Comparison of ENCODE assay signal across 2 cellular contexts in the genomic region with DNA sequence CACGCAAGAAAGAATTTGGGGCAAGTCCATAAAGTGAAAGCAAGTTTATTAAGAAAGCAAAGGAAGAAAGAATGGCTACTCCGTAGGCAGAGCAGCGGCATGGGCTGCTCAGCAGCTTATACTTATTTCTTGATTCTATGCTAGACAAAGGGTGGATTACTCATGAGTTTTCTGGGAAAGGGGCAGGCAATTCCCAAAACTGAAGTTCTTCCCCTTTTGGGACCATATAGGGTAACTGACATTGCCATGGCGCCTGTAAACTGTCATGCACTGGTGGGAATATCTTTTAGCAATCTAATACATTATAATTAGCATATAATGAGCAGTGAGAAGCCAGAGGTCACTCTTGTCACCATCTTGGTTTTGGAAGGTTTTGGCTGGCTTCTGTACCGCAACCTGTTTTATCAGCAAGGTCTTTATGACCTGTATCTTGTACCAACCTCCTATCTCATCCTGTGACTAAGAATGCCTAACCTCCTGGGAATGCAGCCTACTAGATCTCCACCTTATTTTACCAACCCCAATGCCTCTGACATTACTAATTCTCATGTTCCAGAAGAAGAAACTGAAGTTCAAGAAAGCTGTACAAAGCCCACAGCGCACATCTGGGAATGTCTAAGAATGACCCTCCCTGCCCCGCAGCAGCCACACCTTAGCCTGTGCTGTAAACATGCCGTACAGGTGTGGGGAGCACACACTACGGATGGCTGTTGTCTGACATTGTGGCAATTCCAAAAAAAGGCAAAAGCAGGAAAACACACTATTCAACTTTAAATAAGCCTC.
TF ChIP-seq lines count a peak whose summit lies in the region.

No MANE protein-coding gene starts in this region.

TF ChIP-seq in GM23338, 12 proteins besides CTCF, POLR2A, EP300 and RAD21 (continued from another document):
- TF ChIP-seq, protein P1, sequence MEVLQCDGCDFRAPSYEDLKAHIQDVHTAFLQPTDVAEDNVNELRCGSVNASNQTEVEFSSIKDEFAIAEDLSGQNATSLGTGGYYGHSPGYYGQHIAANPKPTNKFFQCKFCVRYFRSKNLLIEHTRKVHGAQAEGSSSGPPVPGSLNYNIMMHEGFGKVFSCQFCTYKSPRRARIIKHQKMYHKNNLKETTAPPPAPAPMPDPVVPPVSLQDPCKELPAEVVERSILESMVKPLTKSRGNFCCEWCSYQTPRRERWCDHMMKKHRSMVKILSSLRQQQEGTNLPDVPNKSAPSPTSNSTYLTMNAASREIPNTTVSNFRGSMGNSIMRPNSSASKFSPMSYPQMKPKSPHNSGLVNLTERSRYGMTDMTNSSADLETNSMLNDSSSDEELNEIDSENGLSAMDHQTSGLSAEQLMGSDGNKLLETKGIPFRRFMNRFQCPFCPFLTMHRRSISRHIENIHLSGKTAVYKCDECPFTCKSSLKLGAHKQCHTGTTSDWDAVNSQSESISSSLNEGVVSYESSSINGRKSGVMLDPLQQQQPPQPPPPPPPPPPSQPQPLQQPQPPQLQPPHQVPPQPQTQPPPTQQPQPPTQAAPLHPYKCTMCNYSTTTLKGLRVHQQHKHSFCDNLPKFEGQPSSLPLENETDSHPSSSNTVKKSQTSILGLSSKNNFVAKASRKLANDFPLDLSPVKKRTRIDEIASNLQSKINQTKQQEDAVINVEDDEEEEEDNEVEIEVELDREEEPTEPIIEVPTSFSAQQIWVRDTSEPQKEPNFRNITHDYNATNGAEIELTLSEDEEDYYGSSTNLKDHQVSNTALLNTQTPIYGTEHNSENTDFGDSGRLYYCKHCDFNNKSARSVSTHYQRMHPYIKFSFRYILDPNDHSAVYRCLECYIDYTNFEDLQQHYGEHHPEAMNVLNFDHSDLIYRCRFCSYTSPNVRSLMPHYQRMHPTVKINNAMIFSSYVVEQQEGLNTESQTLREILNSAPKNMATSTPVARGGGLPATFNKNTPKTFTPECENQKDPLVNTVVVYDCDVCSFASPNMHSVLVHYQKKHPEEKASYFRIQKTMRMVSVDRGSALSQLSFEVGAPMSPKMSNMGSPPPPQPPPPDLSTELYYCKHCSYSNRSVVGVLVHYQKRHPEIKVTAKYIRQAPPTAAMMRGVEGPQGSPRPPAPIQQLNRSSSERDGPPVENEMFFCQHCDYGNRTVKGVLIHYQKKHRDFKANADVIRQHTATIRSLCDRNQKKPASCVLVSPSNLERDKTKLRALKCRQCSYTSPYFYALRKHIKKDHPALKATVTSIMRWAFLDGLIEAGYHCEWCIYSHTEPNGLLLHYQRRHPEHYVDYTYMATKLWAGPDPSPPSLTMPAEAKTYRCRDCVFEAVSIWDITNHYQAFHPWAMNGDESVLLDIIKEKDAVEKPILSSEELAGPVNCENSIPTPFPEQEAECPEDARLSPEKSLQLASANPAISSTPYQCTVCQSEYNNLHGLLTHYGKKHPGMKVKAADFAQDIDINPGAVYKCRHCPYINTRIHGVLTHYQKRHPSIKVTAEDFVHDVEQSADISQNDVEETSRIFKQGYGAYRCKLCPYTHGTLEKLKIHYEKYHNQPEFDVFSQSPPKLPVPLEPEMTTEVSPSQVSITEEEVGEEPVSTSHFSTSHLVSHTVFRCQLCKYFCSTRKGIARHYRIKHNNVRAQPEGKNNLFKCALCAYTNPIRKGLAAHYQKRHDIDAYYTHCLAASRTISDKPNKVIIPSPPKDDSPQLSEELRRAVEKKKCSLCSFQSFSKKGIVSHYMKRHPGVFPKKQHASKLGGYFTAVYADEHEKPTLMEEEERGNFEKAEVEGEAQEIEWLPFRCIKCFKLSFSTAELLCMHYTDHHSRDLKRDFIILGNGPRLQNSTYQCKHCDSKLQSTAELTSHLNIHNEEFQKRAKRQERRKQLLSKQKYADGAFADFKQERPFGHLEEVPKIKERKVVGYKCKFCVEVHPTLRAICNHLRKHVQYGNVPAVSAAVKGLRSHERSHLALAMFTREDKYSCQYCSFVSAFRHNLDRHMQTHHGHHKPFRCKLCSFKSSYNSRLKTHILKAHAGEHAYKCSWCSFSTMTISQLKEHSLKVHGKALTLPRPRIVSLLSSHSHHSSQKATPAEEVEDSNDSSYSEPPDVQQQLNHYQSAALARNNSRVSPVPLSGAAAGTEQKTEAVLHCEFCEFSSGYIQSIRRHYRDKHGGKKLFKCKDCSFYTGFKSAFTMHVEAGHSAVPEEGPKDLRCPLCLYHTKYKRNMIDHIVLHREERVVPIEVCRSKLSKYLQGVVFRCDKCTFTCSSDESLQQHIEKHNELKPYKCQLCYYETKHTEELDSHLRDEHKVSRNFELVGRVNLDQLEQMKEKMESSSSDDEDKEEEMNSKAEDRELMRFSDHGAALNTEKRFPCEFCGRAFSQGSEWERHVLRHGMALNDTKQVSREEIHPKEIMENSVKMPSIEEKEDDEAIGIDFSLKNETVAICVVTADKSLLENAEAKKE (CRISPR knock-in tag; IDR thresholded peaks at IDR 0.05), result no peak
- TF ChIP-seq, protein P2, sequence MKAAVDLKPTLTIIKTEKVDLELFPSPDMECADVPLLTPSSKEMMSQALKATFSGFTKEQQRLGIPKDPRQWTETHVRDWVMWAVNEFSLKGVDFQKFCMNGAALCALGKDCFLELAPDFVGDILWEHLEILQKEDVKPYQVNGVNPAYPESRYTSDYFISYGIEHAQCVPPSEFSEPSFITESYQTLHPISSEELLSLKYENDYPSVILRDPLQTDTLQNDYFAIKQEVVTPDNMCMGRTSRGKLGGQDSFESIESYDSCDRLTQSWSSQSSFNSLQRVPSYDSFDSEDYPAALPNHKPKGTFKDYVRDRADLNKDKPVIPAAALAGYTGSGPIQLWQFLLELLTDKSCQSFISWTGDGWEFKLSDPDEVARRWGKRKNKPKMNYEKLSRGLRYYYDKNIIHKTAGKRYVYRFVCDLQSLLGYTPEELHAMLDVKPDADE (IDR thresholded peaks at IDR 0.05), result no peak
- TF ChIP-seq, protein P3, sequence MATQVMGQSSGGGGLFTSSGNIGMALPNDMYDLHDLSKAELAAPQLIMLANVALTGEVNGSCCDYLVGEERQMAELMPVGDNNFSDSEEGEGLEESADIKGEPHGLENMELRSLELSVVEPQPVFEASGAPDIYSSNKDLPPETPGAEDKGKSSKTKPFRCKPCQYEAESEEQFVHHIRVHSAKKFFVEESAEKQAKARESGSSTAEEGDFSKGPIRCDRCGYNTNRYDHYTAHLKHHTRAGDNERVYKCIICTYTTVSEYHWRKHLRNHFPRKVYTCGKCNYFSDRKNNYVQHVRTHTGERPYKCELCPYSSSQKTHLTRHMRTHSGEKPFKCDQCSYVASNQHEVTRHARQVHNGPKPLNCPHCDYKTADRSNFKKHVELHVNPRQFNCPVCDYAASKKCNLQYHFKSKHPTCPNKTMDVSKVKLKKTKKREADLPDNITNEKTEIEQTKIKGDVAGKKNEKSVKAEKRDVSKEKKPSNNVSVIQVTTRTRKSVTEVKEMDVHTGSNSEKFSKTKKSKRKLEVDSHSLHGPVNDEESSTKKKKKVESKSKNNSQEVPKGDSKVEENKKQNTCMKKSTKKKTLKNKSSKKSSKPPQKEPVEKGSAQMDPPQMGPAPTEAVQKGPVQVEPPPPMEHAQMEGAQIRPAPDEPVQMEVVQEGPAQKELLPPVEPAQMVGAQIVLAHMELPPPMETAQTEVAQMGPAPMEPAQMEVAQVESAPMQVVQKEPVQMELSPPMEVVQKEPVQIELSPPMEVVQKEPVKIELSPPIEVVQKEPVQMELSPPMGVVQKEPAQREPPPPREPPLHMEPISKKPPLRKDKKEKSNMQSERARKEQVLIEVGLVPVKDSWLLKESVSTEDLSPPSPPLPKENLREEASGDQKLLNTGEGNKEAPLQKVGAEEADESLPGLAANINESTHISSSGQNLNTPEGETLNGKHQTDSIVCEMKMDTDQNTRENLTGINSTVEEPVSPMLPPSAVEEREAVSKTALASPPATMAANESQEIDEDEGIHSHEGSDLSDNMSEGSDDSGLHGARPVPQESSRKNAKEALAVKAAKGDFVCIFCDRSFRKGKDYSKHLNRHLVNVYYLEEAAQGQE (IDR thresholded peaks at IDR 0.05; ENCODE audit: unreplicated experiment), result no peak

TF ChIP-seq in SK-N-SH, 30 proteins besides CTCF, POLR2A, EP300 and RAD21 (continued from another document):
- TF ChIP-seq, protein P4, sequence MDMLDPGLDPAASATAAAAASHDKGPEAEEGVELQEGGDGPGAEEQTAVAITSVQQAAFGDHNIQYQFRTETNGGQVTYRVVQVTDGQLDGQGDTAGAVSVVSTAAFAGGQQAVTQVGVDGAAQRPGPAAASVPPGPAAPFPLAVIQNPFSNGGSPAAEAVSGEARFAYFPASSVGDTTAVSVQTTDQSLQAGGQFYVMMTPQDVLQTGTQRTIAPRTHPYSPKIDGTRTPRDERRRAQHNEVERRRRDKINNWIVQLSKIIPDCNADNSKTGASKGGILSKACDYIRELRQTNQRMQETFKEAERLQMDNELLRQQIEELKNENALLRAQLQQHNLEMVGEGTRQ (IDR thresholded peaks at IDR 0.05; ENCODE audit: borderline replicate concordance, low read depth, low read length), result no peak
- TF ChIP-seq, protein P5, sequence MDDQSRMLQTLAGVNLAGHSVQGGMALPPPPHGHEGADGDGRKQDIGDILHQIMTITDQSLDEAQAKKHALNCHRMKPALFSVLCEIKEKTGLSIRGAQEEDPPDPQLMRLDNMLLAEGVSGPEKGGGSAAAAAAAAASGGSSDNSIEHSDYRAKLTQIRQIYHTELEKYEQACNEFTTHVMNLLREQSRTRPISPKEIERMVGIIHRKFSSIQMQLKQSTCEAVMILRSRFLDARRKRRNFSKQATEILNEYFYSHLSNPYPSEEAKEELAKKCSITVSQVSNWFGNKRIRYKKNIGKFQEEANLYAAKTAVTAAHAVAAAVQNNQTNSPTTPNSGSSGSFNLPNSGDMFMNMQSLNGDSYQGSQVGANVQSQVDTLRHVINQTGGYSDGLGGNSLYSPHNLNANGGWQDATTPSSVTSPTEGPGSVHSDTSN (IDR thresholded peaks at IDR 0.05), result no peak
